In genomic region chr2:106053581-106053980, GRCh38 we compare ENCODE assay signal across 1 cellular context.
TF ChIP-seq lines count a peak whose summit lies in the region.

No MANE protein-coding gene starts in this region.

TF ChIP-seq in WTC11, 78 proteins besides CTCF, POLR2A, EP300 and RAD21 (continued from another document):
- no peak for TF ChIP-seq ZNF281 (CRISPR knock-in tag; IDR thresholded peaks at IDR 0.05)
- TF ChIP-seq CREM (CRISPR knock-in tag; IDR thresholded peaks at IDR 0.05): no peak
- TF ChIP-seq ZNF263 (CRISPR knock-in tag; IDR thresholded peaks at IDR 0.05; ENCODE audit: low read depth): no peak
- no peak for TF ChIP-seq GRHL2 (CRISPR knock-in tag; IDR thresholded peaks at IDR 0.05; ENCODE audit: insufficient replicate concordance, severe bottlenecking)
- no peak for TF ChIP-seq MLX (CRISPR knock-in tag; IDR thresholded peaks at IDR 0.05)
- TF ChIP-seq OVOL2 (CRISPR knock-in tag; IDR thresholded peaks at IDR 0.05; ENCODE audit: borderline replicate concordance): no peak
- no peak for TF ChIP-seq E2F4 (CRISPR knock-in tag; IDR thresholded peaks at IDR 0.05; ENCODE audit: borderline replicate concordance, low read depth)
- no peak for TF ChIP-seq NFE2L1 (CRISPR knock-in tag; IDR thresholded peaks at IDR 0.05)
- TF ChIP-seq NR1H2 (CRISPR knock-in tag; IDR thresholded peaks at IDR 0.05): no peak
- TF ChIP-seq NFYB (CRISPR knock-in tag; conservative IDR thresholded peaks at IDR 0.05; ENCODE audit: low read depth): no peak
- no peak for TF ChIP-seq HMGXB4 (CRISPR knock-in tag; IDR thresholded peaks at IDR 0.05)
- no peak for TF ChIP-seq EMX1 (CRISPR knock-in tag; IDR thresholded peaks at IDR 0.05)
- TF ChIP-seq RELA (CRISPR knock-in tag; IDR thresholded peaks at IDR 0.05; ENCODE audit: borderline replicate concordance): no peak
- TF ChIP-seq MXD4 (CRISPR knock-in tag; IDR thresholded peaks at IDR 0.05; ENCODE audit: borderline replicate concordance): no peak
- no peak for TF ChIP-seq NR2C2 (CRISPR knock-in tag; IDR thresholded peaks at IDR 0.05)
- TF ChIP-seq PREB (CRISPR knock-in tag; IDR thresholded peaks at IDR 0.05; ENCODE audit: borderline replicate concordance): no peak
